28 cellular contexts compared by ENCODE assay signal in genomic region chr9:120289091-120289490, GRCh38.
"Had no signal": no experiment of that assay in that cellular context is flagged by ENCODE, and none has a peak within 500 bp of the region (broad histone marks: within the 10 kb centered on the region; RNA-seq: fewer than 3 reads in every experiment).

No MANE protein-coding gene starts in this region.

- DNase-seq: activated CD4-positive, alpha-beta T cell treated with anti-CD3 and anti-CD28 coated beads, Interleukin-2, amount 10 ng/mL, durations not matched to agents 24 days and 14 days; activated CD4-positive, alpha-beta T cell treated with anti-CD3 and anti-CD28 coated beads, Interleukin-2, amount 50 U/mL, for 4 hours; activated CD8-positive, alpha-beta T cell treated with anti-CD3 and anti-CD28 coated beads for 36 hours; activated gamma-delta T cell; activated naive CD4-positive, alpha-beta T cell treated with Interleukin-2 at 50 U/mL for 16 hours; activated naive CD8-positive, alpha-beta T cell treated with anti-CD3 and anti-CD28 coated beads, Interleukin-2, amount 10 ng/mL, durations not matched to agents 7 days and 5 days; activated T-cell treated with anti-CD3 and anti-CD28 coated beads, Interleukin-2, amount 50 U/mL, for 24 hours; amygdala; body of pancreas; central memory CD4-positive, alpha-beta T cell; NCI-H1105; NCI-H1417 treated with DMSO at 0.1 percent for 48 hours; NCI-H187 treated with DMSO at 0.1 percent for 48 hours; NCI-H2081; NCI-H226; NCI-H510A; NCI-H526; NCI-H748 treated with DMSO at 0.1 percent for 48 hours; NK-92 treated with Interleukin-12 subunit alpha and Interleukin-12 subunit beta, amount 100 ng/mL, for 24 hours; PC-9; SW 1271; T-helper 1 cell; T-helper 2 cell; T-helper 9 cell; WERI-Rb-1 had no signal

- H3K27me3 ChIP-seq: ascending aorta, body of pancreas had no signal

- H3K27ac ChIP-seq: ascending aorta, body of pancreas, KMS-11, PC-9, RWPE1, WERI-Rb-1 had no signal

- H3K36me3 ChIP-seq: ascending aorta, WERI-Rb-1 had no signal

- H3K9ac ChIP-seq: KMS-11 had no signal

- H3K4me1 ChIP-seq: ascending aorta, body of pancreas had no signal

- H3K4me3 ChIP-seq: ascending aorta, body of pancreas, PC-9 had no signal

- H3K9me3 ChIP-seq: ascending aorta, body of pancreas had no signal
